In genomic region chr12:96136129-96136528, GRCh38 we compare ENCODE assay signal across 8 cellular contexts. TPM values are rescaled to one million over a fixed set of nuclear protein-coding genes. Genes with fewer than 3 reads are reported as not detected.
DNase-seq lines count a peak whose midpoint lies in the region; ATAC-seq and TF ChIP-seq lines count a peak whose summit lies in the region.
"Had no signal": no experiment of that assay in that cellular context is flagged by ENCODE, and none has a peak within 500 bp of the region (broad histone marks: within the 10 kb centered on the region; RNA-seq: fewer than 3 reads in every experiment).

No MANE protein-coding gene starts in this region.

- no peak for TF ChIP-seq CTCF in fibroblast of pulmonary artery (IDR thresholded peaks at IDR 0.05; ENCODE audit: low read length, missing control alignments)

- H3K9ac ChIP-seq in skeletal muscle satellite cell (ENCODE audit: low read depth, low read length), result no peak overlapping the region

- H3K4me2 ChIP-seq in skeletal muscle satellite cell (ENCODE audit: low read length), result peak overlapping the region; percentile 57

- H3K9me3 ChIP-seq in SJSA1 (replicated peaks) (no peaks in the 10 kb centered on the region), skeletal muscle satellite cell (replicated peaks; ENCODE audit: low read length) (no peaks in the 10 kb centered on the region)

- H3K4me1 ChIP-seq in SJSA1 (replicated peaks) (peaks cover 22% of the 10 kb centered on the region), skeletal muscle satellite cell (ENCODE audit: control insufficient read depth, insufficient read depth, low read length) (peaks cover 18% of the 10 kb centered on the region)

- no peaks in the 10 kb centered on the region for H3K36me3 ChIP-seq in SJSA1
- no peaks in the 10 kb centered on the region for H3K36me3 ChIP-seq in skeletal muscle satellite cell (ENCODE audit: insufficient read depth, low read length)

- H3K27ac ChIP-seq in SJSA1, result 0 out of 2 replicates have a peak overlapping the region, but pooled peaks have one; percentile 20

- H3K4me3 ChIP-seq in SJSA1, result no peak overlapping the region
- H3K4me3 ChIP-seq in fibroblast of pulmonary artery (replicated peaks; ENCODE audit: low read depth, low read length), result no peak overlapping the region
- H3K4me3 ChIP-seq in skeletal muscle satellite cell (ENCODE audit: low read length), result no peak overlapping the region

- ATAC-seq in HG03432 (IDR thresholded peaks at IDR 0.05; ENCODE audit: unreplicated experiment) (no peak), GM18873 (IDR thresholded peaks at IDR 0.05; ENCODE audit: low FRiP score, unreplicated experiment) (no peak)

- DNase-seq in GM03348 (ENCODE audit: low spot score), result peak; percentile 70
- DNase-seq in SJSA1 (ENCODE audit: low read depth in 1 of 2, low spot score in 2 of 2), result peak; percentile 63 to 68
- DNase-seq in fibroblast of pulmonary artery (ENCODE audit: low read depth), result peak; percentile 69
- DNase-seq in DMS53 treated with DMSO at 0.1 percent for 48 hours (lab: John Stamatoyannopoulos, UW; ENCODE audit: unreplicated experiment), result no peak
- DNase-seq: stimulated activated naive CD8-positive, alpha-beta T cell treated with anti-CD3 and anti-CD28 coated beads, Interleukin-15, amount 100 ng/mL, for 72 hours had no signal

- H3K27me3 ChIP-seq in SJSA1 (replicated peaks) (no peaks in the 10 kb centered on the region), skeletal muscle satellite cell (ENCODE audit: control insufficient read depth, insufficient read depth, low read length) (peaks cover 11% of the 10 kb centered on the region)

RNA-seq across cellular contexts. Expression of gene ELK3, which starts 58.0 kb away (rescaled TPM):
- 19.0 and 20.6 TPM in 2 replicates for total RNA-seq in SJSA1 (2014; rRNA removed; shearing (Covaris generic))
- total RNA-seq in skeletal muscle satellite cell (2012; rRNA removed), result 46.6 and 58.5 TPM in 2 replicates
